8 cellular contexts compared by ENCODE assay signal in genomic region chr11:72222106-72222891, GRCh38. TPM values are rescaled to one million over a fixed set of nuclear protein-coding genes. Genes with fewer than 3 reads are reported as not detected.
DNase-seq lines count a peak whose midpoint lies in the region; ATAC-seq and TF ChIP-seq lines count a peak whose summit lies in the region.

No MANE protein-coding gene starts in this region.

- POLR2A ChIA-PET in A673 (lab: Charles Lee; ENCODE audit: low non-redundant PET), result no interaction called here
- POLR2A ChIA-PET in HEK293 (lab: Yijun Ruan, JAX), result interaction anchor here (0.6 to 2.0 kb wide), 7 partner anchors 10 to 294 kb away, joined by 3 to 9 read pairs (median 5); partner anchors contain the start of genes ANAPC15, RNF121 and XNDC1N

- peak overlapping the region; percentile 78 for H3K27ac ChIP-seq in A673 (ENCODE audit: low read depth, low read length, poor library complexity, severe bottlenecking)
- H3K27ac ChIP-seq in HEK293 (ENCODE audit: extremely low read depth, low read depth, low read length), result peak overlapping the region; percentile 3
- no peak overlapping the region for H3K27ac ChIP-seq in brain microvascular endothelial cell
- H3K27ac ChIP-seq in mesodermal cell (ENCODE audit: low read depth, low read length, severe bottlenecking), result peak overlapping the region; percentile 87

- H3K27me3 ChIP-seq in A673 (replicated peaks; ENCODE audit: insufficient read depth, low read depth, low read length, poor library complexity) (no peaks in the 10 kb centered on the region), brain microvascular endothelial cell (replicated peaks) (peaks cover 2% of the 10 kb centered on the region)

- TF ChIP-seq CTCF in A673 (conservative IDR thresholded peaks at IDR 0.05; ENCODE audit: low read depth, low read length), result no peak
- TF ChIP-seq CTCF in HEK293 (tag by site-specific recombination; IDR thresholded peaks at IDR 0.05), result no peak
- no peak for TF ChIP-seq CTCF in brain microvascular endothelial cell (IDR thresholded peaks at IDR 0.05; ENCODE audit: low read depth, low read length, missing control alignments)

- DNase-seq in A673 (ENCODE audit: low spot score) (no peak), brain microvascular endothelial cell (no peak)

- in situ Hi-C loops in brain microvascular endothelial cell (cut with HindIII; ENCODE audit: low pct_ligation_motif_present, low sequenced_read_pairs), result no loop called here

- H3K9me3 ChIP-seq in A673 (ENCODE audit: low read depth, low read length, poor library complexity, severe bottlenecking) (no peaks in the 10 kb centered on the region), HEK293 (ENCODE audit: control insufficient read depth, insufficient read depth, low read depth, low read length) (no peaks in the 10 kb centered on the region), mesodermal cell (ENCODE audit: control insufficient read depth, low read length) (no peaks in the 10 kb centered on the region)

- ATAC-seq in HG03039 (IDR thresholded peaks at IDR 0.05; ENCODE audit: unreplicated experiment) (no peak), HG03139 (IDR thresholded peaks at IDR 0.05; ENCODE audit: unreplicated experiment) (no peak), GM18502 (IDR thresholded peaks at IDR 0.05; ENCODE audit: poor library complexity, unreplicated experiment) (no peak), HG03175 (IDR thresholded peaks at IDR 0.05; ENCODE audit: unreplicated experiment) (no peak)

- CTCF ChIA-PET in A673 (lab: Charles Lee) (interaction anchor here (0.5 kb wide), 1 partner anchor 35 kb away, joined by 3 read pairs; no protein-coding TSS in a partner anchor), HEK293 (lab: Yijun Ruan, JAX) (interaction anchor here (0.7 to 1.8 kb wide), 5 partner anchors 14 to 130 kb away, joined by 4 to 5 read pairs (median 5); no protein-coding TSS in a partner anchor)

- intact Hi-C loops in A673 (cut with micrococcal nuclease; ENCODE audit: unreplicated experiment), result loop anchor here (5.0 kb wide), 1 partner anchor 110 kb away; the partner anchor contains the start of gene ANAPC15

- no TSS peak for BruUV-seq in A673 (replicated peaks; lab: Mats Ljungman, UMichigan)

- H3K4me3 ChIP-seq in A673 (ENCODE audit: low read depth, low read length, poor library complexity, severe bottlenecking), result peak overlapping the region; percentile 79
- H3K4me3 ChIP-seq in HEK293 (ENCODE audit: low read depth, low read length), result peak overlapping the region; percentile 75
- peak overlapping the region; percentile 83 for H3K4me3 ChIP-seq in brain microvascular endothelial cell (ENCODE audit: low read depth, low read length)
- peak overlapping the region; percentile 95 for H3K4me3 ChIP-seq in mesodermal cell (ENCODE audit: extremely low read depth, insufficient read depth, low read length, poor library complexity, severe bottlenecking)

- H3K4me1 ChIP-seq in A673 (ENCODE audit: insufficient read depth, low read length, poor library complexity, severe bottlenecking) (peaks cover 10% of the 10 kb centered on the region), HEK293 (ENCODE audit: control insufficient read depth, insufficient read depth, low read length) (peaks cover 3% of the 10 kb centered on the region; the same call in 1 of the 2 replicates), mesodermal cell (ENCODE audit: control insufficient read depth, insufficient read depth, low read length, poor library complexity, severe bottlenecking) (peaks cover 14% of the 10 kb centered on the region)

- 61 to 64% methylated on average over 6 of the region's 6 CpGs for WGBS in mesodermal cell (ENCODE audit: insufficient coverage in 2 of 2), 2 experiments

- no peaks in the 10 kb centered on the region for H3K36me3 ChIP-seq in A673 (ENCODE audit: insufficient read depth, low read length, poor library complexity, severe bottlenecking)
- H3K36me3 ChIP-seq in HEK293 (ENCODE audit: control insufficient read depth in 2 of 2, insufficient read depth in 1 of 2, low read length in 2 of 2), result peaks cover 0 to 13% of the 10 kb centered on the region in 2 experiments; a peak in 1 of 3 replicates
- no peaks in the 10 kb centered on the region for H3K36me3 ChIP-seq in brain microvascular endothelial cell (replicated peaks)
- H3K36me3 ChIP-seq in mesodermal cell (ENCODE audit: control insufficient read depth, insufficient read depth, low read length), result peaks cover 11% of the 10 kb centered on the region

TF ChIP-seq in HEK293, 187 proteins besides CTCF, POLR2A, EP300 and RAD21:
- TF ChIP-seq ZNF530 (tag by site-specific recombination; IDR thresholded peaks at IDR 0.05; ENCODE audit: low read depth) (no peak), ZBTB21 (tag by site-specific recombination; IDR thresholded peaks at IDR 0.05) (no peak), SP3 (tag by site-specific recombination; IDR thresholded peaks at IDR 0.05) (no peak), HOXD13 (CRISPR knock-in tag; IDR thresholded peaks at IDR 0.05; ENCODE audit: borderline replicate concordance) (no peak), SCRT2 (tag by site-specific recombination; IDR thresholded peaks at IDR 0.05) (no peak)
- TF ChIP-seq, protein P1, sequence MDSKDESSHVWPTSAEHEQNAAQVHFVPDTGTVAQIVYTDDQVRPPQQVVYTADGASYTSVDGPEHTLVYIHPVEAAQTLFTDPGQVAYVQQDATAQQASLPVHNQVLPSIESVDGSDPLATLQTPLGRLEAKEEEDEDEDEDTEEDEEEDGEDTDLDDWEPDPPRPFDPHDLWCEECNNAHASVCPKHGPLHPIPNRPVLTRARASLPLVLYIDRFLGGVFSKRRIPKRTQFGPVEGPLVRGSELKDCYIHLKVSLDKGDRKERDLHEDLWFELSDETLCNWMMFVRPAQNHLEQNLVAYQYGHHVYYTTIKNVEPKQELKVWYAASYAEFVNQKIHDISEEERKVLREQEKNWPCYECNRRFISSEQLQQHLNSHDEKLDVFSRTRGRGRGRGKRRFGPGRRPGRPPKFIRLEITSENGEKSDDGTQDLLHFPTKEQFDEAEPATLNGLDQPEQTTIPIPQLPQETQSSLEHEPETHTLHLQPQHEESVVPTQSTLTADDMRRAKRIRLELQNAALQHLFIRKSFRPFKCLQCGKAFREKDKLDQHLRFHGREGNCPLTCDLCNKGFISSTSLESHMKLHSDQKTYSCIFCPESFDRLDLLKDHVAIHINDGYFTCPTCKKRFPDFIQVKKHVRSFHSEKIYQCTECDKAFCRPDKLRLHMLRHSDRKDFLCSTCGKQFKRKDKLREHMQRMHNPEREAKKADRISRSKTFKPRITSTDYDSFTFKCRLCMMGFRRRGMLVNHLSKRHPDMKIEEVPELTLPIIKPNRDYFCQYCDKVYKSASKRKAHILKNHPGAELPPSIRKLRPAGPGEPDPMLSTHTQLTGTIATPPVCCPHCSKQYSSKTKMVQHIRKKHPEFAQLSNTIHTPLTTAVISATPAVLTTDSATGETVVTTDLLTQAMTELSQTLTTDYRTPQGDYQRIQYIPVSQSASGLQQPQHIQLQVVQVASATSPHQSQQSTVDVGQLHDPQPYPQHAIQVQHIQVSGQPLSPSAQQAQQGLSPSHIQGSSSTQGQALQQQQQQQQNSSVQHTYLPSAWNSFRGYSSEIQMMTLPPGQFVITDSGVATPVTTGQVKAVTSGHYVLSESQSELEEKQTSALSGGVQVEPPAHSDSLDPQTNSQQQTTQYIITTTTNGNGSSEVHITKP (tag by site-specific recombination; IDR thresholded peaks at IDR 0.05), result peak; percentile 96

RNA-seq across cellular contexts. Expression of gene INPPL1, which starts 2.3 kb away (rescaled TPM):
- 104 and 141 TPM in 2 replicates for total RNA-seq in A673 (2021)
- 126 TPM for polyA plus RNA-seq in mesodermal cell (2013, experiment 1 of 2)
- polyA plus RNA-seq in mesodermal cell (2013, experiment 2 of 2), result 109 TPM

RNA-seq across cellular contexts. Expression of gene FOLR2, which starts 5.7 kb away (rescaled TPM):
- total RNA-seq in A673 (2021), result not detected in 2 replicates
- not detected for polyA plus RNA-seq in mesodermal cell (2013, experiment 1 of 2)
- not detected for polyA plus RNA-seq in mesodermal cell (2013, experiment 2 of 2)

RNA-seq across cellular contexts. Expression of gene PHOX2A, which starts 21.7 kb away (rescaled TPM):
- not detected in 2 replicates for total RNA-seq in A673 (2021)
- 0.63 TPM for polyA plus RNA-seq in mesodermal cell (2013, experiment 1 of 2)
- 1.3 TPM for polyA plus RNA-seq in mesodermal cell (2013, experiment 2 of 2)

RNA-seq across cellular contexts. Expression of gene FOLR1, which starts 30.4 kb away (rescaled TPM):
- not detected in 2 replicates for total RNA-seq in A673 (2021)
- 3.7 TPM for polyA plus RNA-seq in mesodermal cell (2013, experiment 1 of 2)
- 1.9 TPM for polyA plus RNA-seq in mesodermal cell (2013, experiment 2 of 2)
